Comparison of ENCODE assay signal across 1 cellular context in the genomic region with DNA sequence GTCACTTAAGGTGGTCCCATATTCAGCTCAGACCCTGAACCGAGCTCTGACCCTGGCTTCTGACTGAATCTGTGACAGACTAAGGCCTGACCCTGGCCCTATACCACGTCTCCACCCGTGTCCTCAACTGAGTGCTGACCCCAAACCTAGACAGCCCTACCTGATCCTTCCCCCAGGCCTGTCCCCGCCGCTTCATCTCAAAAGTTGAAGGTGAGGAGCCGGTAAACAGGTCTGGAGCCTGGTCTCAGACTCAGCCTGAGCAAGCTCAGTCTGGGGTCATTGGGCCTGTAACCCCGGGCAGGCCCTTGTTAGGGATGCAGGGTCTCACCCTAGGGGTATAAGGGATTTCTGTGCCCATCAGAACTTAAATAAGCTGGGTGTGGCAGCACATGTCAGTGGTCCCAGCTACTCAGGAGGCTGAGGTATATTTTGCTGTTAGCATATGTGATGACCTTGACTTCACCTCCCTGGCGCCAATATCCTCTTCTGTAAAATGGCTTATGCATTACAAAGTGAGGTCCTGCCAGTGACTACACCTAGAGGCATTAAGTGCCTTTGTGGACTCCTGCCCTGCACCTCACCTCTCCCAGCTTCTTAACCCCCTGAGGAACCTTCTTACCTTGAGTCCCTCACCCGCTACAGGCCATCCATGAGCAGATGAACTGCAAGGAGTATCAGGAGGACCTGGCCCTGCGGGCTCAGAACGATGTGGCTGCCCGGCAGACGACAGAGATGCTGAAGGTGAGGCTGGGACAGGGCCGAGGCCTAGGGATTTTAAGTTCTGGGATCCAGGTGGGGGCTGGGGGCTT.
TF ChIP-seq lines count a peak whose summit lies in the region.

No MANE protein-coding gene starts in this region.

TF ChIP-seq in IMR-90, 13 proteins besides CTCF, POLR2A, EP300 and RAD21:
- TF ChIP-seq MAFK (IDR thresholded peaks at IDR 0.05; ENCODE audit: low read depth, low read length) (no peak), FOS (IDR thresholded peaks at IDR 0.05; ENCODE audit: low read depth, low read length) (no peak), MAZ (IDR thresholded peaks at IDR 0.05; ENCODE audit: borderline replicate concordance, low read depth, low read length) (no peak), MXI1 (IDR thresholded peaks at IDR 0.05; ENCODE audit: borderline replicate concordance, low read depth, low read length) (no peak), BHLHE40 (IDR thresholded peaks at IDR 0.05; ENCODE audit: low read depth, low read length) (no peak), CEBPB (IDR thresholded peaks at IDR 0.05; ENCODE audit: low read depth, low read length) (no peak), CHD1 (IDR thresholded peaks at IDR 0.05; ENCODE audit: low read depth, low read length) (no peak), RCOR1 (IDR thresholded peaks at IDR 0.05; ENCODE audit: insufficient replicate concordance, low read length) (no peak)
- TF ChIP-seq, protein P1, sequence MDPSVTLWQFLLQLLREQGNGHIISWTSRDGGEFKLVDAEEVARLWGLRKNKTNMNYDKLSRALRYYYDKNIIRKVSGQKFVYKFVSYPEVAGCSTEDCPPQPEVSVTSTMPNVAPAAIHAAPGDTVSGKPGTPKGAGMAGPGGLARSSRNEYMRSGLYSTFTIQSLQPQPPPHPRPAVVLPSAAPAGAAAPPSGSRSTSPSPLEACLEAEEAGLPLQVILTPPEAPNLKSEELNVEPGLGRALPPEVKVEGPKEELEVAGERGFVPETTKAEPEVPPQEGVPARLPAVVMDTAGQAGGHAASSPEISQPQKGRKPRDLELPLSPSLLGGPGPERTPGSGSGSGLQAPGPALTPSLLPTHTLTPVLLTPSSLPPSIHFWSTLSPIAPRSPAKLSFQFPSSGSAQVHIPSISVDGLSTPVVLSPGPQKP (IDR thresholded peaks at IDR 0.05; ENCODE audit: borderline replicate concordance, low read depth, low read length) = no peak
